2 cellular contexts compared by ENCODE assay signal in the genomic region with DNA sequence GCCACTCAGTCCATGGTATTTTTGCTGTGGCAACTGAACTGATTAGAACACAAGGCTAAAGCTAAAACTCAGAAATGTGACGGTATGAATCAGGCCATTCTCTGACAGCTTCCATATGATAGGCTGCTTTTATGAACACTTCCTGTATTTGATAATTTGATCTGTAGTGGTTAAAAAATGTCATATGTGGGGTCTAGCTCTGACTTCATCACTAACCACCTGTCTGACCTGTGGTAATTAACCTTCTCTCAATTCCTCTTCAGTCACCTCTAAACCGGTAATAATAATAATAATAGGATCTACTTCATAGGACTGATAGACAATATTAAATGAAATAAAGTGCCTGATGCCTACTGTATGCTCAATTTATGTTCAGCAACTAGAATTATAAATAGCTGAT.
TF ChIP-seq lines count a peak whose summit lies in the region.

No MANE protein-coding gene starts in this region.

TF ChIP-seq in GM23338, 12 proteins besides CTCF, POLR2A, EP300 and RAD21 (continued from another document):
- no peak for TF ChIP-seq EZH2phosphoT487 (IDR thresholded peaks at IDR 0.05; ENCODE audit: unreplicated experiment)
- TF ChIP-seq JUNB (IDR thresholded peaks at IDR 0.05; ENCODE audit: unreplicated experiment): no peak
- no peak for TF ChIP-seq NANOG (IDR thresholded peaks at IDR 0.05; ENCODE audit: borderline replicate concordance)
- TF ChIP-seq, protein P1, sequence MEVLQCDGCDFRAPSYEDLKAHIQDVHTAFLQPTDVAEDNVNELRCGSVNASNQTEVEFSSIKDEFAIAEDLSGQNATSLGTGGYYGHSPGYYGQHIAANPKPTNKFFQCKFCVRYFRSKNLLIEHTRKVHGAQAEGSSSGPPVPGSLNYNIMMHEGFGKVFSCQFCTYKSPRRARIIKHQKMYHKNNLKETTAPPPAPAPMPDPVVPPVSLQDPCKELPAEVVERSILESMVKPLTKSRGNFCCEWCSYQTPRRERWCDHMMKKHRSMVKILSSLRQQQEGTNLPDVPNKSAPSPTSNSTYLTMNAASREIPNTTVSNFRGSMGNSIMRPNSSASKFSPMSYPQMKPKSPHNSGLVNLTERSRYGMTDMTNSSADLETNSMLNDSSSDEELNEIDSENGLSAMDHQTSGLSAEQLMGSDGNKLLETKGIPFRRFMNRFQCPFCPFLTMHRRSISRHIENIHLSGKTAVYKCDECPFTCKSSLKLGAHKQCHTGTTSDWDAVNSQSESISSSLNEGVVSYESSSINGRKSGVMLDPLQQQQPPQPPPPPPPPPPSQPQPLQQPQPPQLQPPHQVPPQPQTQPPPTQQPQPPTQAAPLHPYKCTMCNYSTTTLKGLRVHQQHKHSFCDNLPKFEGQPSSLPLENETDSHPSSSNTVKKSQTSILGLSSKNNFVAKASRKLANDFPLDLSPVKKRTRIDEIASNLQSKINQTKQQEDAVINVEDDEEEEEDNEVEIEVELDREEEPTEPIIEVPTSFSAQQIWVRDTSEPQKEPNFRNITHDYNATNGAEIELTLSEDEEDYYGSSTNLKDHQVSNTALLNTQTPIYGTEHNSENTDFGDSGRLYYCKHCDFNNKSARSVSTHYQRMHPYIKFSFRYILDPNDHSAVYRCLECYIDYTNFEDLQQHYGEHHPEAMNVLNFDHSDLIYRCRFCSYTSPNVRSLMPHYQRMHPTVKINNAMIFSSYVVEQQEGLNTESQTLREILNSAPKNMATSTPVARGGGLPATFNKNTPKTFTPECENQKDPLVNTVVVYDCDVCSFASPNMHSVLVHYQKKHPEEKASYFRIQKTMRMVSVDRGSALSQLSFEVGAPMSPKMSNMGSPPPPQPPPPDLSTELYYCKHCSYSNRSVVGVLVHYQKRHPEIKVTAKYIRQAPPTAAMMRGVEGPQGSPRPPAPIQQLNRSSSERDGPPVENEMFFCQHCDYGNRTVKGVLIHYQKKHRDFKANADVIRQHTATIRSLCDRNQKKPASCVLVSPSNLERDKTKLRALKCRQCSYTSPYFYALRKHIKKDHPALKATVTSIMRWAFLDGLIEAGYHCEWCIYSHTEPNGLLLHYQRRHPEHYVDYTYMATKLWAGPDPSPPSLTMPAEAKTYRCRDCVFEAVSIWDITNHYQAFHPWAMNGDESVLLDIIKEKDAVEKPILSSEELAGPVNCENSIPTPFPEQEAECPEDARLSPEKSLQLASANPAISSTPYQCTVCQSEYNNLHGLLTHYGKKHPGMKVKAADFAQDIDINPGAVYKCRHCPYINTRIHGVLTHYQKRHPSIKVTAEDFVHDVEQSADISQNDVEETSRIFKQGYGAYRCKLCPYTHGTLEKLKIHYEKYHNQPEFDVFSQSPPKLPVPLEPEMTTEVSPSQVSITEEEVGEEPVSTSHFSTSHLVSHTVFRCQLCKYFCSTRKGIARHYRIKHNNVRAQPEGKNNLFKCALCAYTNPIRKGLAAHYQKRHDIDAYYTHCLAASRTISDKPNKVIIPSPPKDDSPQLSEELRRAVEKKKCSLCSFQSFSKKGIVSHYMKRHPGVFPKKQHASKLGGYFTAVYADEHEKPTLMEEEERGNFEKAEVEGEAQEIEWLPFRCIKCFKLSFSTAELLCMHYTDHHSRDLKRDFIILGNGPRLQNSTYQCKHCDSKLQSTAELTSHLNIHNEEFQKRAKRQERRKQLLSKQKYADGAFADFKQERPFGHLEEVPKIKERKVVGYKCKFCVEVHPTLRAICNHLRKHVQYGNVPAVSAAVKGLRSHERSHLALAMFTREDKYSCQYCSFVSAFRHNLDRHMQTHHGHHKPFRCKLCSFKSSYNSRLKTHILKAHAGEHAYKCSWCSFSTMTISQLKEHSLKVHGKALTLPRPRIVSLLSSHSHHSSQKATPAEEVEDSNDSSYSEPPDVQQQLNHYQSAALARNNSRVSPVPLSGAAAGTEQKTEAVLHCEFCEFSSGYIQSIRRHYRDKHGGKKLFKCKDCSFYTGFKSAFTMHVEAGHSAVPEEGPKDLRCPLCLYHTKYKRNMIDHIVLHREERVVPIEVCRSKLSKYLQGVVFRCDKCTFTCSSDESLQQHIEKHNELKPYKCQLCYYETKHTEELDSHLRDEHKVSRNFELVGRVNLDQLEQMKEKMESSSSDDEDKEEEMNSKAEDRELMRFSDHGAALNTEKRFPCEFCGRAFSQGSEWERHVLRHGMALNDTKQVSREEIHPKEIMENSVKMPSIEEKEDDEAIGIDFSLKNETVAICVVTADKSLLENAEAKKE (CRISPR knock-in tag; IDR thresholded peaks at IDR 0.05): no peak
- TF ChIP-seq, protein P2, sequence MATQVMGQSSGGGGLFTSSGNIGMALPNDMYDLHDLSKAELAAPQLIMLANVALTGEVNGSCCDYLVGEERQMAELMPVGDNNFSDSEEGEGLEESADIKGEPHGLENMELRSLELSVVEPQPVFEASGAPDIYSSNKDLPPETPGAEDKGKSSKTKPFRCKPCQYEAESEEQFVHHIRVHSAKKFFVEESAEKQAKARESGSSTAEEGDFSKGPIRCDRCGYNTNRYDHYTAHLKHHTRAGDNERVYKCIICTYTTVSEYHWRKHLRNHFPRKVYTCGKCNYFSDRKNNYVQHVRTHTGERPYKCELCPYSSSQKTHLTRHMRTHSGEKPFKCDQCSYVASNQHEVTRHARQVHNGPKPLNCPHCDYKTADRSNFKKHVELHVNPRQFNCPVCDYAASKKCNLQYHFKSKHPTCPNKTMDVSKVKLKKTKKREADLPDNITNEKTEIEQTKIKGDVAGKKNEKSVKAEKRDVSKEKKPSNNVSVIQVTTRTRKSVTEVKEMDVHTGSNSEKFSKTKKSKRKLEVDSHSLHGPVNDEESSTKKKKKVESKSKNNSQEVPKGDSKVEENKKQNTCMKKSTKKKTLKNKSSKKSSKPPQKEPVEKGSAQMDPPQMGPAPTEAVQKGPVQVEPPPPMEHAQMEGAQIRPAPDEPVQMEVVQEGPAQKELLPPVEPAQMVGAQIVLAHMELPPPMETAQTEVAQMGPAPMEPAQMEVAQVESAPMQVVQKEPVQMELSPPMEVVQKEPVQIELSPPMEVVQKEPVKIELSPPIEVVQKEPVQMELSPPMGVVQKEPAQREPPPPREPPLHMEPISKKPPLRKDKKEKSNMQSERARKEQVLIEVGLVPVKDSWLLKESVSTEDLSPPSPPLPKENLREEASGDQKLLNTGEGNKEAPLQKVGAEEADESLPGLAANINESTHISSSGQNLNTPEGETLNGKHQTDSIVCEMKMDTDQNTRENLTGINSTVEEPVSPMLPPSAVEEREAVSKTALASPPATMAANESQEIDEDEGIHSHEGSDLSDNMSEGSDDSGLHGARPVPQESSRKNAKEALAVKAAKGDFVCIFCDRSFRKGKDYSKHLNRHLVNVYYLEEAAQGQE (IDR thresholded peaks at IDR 0.05; ENCODE audit: unreplicated experiment): no peak
- no peak for TF ChIP-seq EZH2 (IDR thresholded peaks at IDR 0.05; ENCODE audit: low read depth, unreplicated experiment)
- TF ChIP-seq CREB1 (CRISPR knock-in tag; IDR thresholded peaks at IDR 0.05; ENCODE audit: low read depth): no peak
- no peak for TF ChIP-seq ZNF114 (CRISPR knock-in tag; IDR thresholded peaks at IDR 0.05)
- TF ChIP-seq STAT1 (IDR thresholded peaks at IDR 0.05; ENCODE audit: unreplicated experiment): no peak
TF ChIP-seq in GM23338: peak in this region for 0.

TF ChIP-seq in GM12878, 131 proteins besides CTCF, POLR2A, EP300 and RAD21 (continued from another document and continues in another):
- TF ChIP-seq MEF2A (IDR thresholded peaks at IDR 0.05; ENCODE audit: insufficient read depth, low read depth, low read length) (0 out of 2 replicates have a peak, but pooled peaks have one; percentile 42), ZNF217 (IDR thresholded peaks at IDR 0.05) (no peak), RUNX3 (IDR thresholded peaks at IDR 0.05; ENCODE audit: low read length) (peak; percentile 85), SREBF2 (IDR thresholded peaks at IDR 0.05; ENCODE audit: low read length) (no peak), RBBP5 (conservative IDR thresholded peaks at IDR 0.05) (no peak), NR2F1 (conservative IDR thresholded peaks at IDR 0.05) (peak; percentile 98), MYC (IDR thresholded peaks at IDR 0.05; ENCODE audit: insufficient read depth, insufficient read length, insufficient replicate concordance, low read length, severe bottlenecking) (no peak), SIX5 (IDR thresholded peaks at IDR 0.05; ENCODE audit: low read depth, low read length, severe bottlenecking) (no peak), POU2F2 (IDR thresholded peaks at IDR 0.05; ENCODE audit: borderline replicate concordance, low read depth, low read length) (no peak)
- TF ChIP-seq, protein P3, sequence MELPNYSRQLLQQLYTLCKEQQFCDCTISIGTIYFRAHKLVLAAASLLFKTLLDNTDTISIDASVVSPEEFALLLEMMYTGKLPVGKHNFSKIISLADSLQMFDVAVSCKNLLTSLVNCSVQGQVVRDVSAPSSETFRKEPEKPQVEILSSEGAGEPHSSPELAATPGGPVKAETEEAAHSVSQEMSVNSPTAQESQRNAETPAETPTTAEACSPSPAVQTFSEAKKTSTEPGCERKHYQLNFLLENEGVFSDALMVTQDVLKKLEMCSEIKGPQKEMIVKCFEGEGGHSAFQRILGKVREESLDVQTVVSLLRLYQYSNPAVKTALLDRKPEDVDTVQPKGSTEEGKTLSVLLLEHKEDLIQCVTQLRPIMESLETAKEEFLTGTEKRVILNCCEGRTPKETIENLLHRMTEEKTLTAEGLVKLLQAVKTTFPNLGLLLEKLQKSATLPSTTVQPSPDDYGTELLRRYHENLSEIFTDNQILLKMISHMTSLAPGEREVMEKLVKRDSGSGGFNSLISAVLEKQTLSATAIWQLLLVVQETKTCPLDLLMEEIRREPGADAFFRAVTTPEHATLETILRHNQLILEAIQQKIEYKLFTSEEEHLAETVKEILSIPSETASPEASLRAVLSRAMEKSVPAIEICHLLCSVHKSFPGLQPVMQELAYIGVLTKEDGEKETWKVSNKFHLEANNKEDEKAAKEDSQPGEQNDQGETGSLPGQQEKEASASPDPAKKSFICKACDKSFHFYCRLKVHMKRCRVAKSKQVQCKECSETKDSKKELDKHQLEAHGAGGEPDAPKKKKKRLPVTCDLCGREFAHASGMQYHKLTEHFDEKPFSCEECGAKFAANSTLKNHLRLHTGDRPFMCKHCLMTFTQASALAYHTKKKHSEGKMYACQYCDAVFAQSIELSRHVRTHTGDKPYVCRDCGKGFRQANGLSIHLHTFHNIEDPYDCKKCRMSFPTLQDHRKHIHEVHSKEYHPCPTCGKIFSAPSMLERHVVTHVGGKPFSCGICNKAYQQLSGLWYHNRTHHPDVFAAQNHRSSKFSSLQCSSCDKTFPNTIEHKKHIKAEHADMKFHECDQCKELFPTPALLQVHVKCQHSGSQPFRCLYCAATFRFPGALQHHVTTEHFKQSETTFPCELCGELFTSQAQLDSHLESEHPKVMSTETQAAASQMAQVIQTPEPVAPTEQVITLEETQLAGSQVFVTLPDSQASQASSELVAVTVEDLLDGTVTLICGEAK (IDR thresholded peaks at IDR 0.05; ENCODE audit: borderline replicate concordance): no peak
- TF ChIP-seq, protein P4, sequence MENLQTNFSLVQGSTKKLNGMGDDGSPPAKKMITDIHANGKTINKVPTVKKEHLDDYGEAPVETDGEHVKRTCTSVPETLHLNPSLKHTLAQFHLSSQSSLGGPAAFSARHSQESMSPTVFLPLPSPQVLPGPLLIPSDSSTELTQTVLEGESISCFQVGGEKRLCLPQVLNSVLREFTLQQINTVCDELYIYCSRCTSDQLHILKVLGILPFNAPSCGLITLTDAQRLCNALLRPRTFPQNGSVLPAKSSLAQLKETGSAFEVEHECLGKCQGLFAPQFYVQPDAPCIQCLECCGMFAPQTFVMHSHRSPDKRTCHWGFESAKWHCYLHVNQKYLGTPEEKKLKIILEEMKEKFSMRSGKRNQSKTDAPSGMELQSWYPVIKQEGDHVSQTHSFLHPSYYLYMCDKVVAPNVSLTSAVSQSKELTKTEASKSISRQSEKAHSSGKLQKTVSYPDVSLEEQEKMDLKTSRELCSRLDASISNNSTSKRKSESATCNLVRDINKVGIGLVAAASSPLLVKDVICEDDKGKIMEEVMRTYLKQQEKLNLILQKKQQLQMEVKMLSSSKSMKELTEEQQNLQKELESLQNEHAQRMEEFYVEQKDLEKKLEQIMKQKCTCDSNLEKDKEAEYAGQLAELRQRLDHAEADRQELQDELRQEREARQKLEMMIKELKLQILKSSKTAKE (IDR thresholded peaks at IDR 0.05; ENCODE audit: low read depth, poor library complexity, severe bottlenecking): peak; percentile 72
- TF ChIP-seq, protein P5, sequence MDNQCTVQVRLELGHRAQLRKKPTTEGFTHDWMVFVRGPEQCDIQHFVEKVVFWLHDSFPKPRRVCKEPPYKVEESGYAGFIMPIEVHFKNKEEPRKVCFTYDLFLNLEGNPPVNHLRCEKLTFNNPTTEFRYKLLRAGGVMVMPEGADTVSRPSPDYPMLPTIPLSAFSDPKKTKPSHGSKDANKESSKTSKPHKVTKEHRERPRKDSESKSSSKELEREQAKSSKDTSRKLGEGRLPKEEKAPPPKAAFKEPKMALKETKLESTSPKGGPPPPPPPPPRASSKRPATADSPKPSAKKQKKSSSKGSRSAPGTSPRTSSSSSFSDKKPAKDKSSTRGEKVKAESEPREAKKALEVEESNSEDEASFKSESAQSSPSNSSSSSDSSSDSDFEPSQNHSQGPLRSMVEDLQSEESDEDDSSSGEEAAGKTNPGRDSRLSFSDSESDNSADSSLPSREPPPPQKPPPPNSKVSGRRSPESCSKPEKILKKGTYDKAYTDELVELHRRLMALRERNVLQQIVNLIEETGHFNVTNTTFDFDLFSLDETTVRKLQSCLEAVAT (IDR thresholded peaks at IDR 0.05): peak; percentile 39; the same call in 1 of the 2 replicates
- TF ChIP-seq, protein P6, sequence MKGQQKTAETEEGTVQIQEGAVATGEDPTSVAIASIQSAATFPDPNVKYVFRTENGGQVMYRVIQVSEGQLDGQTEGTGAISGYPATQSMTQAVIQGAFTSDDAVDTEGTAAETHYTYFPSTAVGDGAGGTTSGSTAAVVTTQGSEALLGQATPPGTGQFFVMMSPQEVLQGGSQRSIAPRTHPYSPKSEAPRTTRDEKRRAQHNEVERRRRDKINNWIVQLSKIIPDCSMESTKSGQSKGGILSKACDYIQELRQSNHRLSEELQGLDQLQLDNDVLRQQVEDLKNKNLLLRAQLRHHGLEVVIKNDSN (IDR thresholded peaks at IDR 0.05; ENCODE audit: borderline replicate concordance, extremely low read length, insufficient read depth, low read depth, low read length): no peak
- TF ChIP-seq, protein P7, sequence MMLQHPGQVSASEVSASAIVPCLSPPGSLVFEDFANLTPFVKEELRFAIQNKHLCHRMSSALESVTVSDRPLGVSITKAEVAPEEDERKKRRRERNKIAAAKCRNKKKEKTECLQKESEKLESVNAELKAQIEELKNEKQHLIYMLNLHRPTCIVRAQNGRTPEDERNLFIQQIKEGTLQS (IDR thresholded peaks at IDR 0.05; ENCODE audit: borderline replicate concordance, extremely low read depth, low read depth, low read length): no peak
